In the genomic region with DNA sequence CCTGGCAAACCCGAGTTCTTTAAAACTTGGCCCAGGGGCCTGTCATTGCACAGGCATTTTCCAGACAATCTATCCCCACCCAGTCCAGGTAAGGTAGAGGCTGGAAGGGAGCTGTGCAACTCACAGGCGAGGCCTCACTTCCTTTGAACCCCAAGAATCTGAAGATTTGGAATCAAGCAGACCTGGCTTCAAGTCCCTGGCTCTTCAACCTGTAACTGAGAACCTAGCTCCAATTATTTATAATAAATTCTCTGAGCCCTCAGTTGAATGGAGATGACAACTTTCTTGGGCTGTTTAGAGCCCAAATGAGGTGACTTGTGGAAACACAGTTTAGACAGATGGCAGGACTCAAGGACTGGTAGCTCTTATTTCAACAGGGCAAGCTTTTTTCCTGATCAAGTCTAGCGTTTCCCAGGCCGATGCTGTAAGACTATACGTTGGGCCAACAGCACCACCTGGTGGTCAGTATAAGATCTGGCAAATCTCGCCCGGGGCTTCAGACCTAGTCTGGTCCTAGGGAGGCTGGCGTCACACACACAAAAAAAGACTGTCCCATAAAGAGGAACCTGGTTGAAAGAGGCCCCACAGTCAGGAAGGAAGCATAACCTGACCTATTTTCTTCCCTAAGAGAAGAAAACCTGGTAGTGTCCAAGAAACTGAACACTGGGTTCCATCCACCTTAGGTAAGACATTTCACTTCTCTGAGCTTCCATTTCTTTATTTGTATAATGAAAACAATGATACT, we compare ENCODE assay signal across 8 cellular contexts.
A peak's percentile ranks its signal among the peaks of the same experiment; 100 is the strongest.
DNase-seq lines count a peak whose midpoint lies in the region; ATAC-seq and TF ChIP-seq lines count a peak whose summit lies in the region.

No MANE protein-coding gene starts in this region.

- intact Hi-C loops in Right ventricle myocardium superior (cut with DNase I) = loop anchor here (5.0 to 10.0 kb wide), 3 partner anchors 123 to 871 kb away; partner anchors contain the start of gene NOG
- intact Hi-C loops in psoas muscle (cut with DNase I) = loop anchor here (1.0 to 5.0 kb wide), 5 partner anchors 62 to 868 kb away; partner anchors contain the start of gene NOG (in 1 of the 2)

- H3K4me3 ChIP-seq in psoas muscle = no peak overlapping the region

- peaks cover 0 to 13% of the 10 kb centered on the region in 2 donors for H3K36me3 Mint-ChIP-seq in activated naive CD4-positive, alpha-beta T cell treated with anti-CD3 and anti-CD28 coated beads, Interleukin-2, amount 50 U/mL, for 72 hours

- H3K9me3 ChIP-seq in psoas muscle = no peaks in the 10 kb centered on the region

- no peak overlapping the region for H3K27ac ChIP-seq in psoas muscle

- DNase-seq in NCI-H1105 (lab: John Stamatoyannopoulos, UW) = peak; percentile 47
- DNase-seq in SKM-1 (lab: John Stamatoyannopoulos, UW; ENCODE audit: unreplicated experiment) = peak; percentile 96
- DNase-seq in activated naive CD4-positive, alpha-beta T cell treated with anti-CD3 and anti-CD28 coated beads, Interleukin-2, amount 50 U/mL, for 72 hours (ENCODE audit: low spot score in 2 of 2) = peak; percentile 62 to 82
- DNase-seq in Right ventricle myocardium superior = peak; percentile 77
- peak; percentile 77 to 82 for DNase-seq in psoas muscle

- ATAC-seq in HG02678 (IDR thresholded peaks at IDR 0.05; ENCODE audit: unreplicated experiment) (peak; percentile 85), Right ventricle myocardium superior (ENCODE audit: poor library complexity) (peak; percentile 95), psoas muscle (peak; percentile 87 to 99 (median 90)), HG02571 (IDR thresholded peaks at IDR 0.05; ENCODE audit: unreplicated experiment) (no peak)
- peak; percentile 95 for ATAC-seq in activated naive CD4-positive, alpha-beta T cell treated with anti-CD3 and anti-CD28 coated beads, Interleukin-2, amount 50 U/mL, for 72 hours

- no peaks in the 10 kb centered on the region for H3K27me3 ChIP-seq in psoas muscle (ENCODE audit: insufficient read depth in 3 of 3, low read length in 2 of 3)

- no peak overlapping the region for H3K27ac Mint-ChIP-seq in activated naive CD4-positive, alpha-beta T cell treated with anti-CD3 and anti-CD28 coated beads, Interleukin-2, amount 50 U/mL, for 72 hours

- peak; percentile 80 for TF ChIP-seq CTCF in GM12874 (IDR thresholded peaks at IDR 0.05; ENCODE audit: insufficient read depth, low read depth, low read length)
- peak; percentile 85 for TF ChIP-seq CTCF in psoas muscle (IDR thresholded peaks at IDR 0.05)

- H3K9me3 Mint-ChIP-seq in activated naive CD4-positive, alpha-beta T cell treated with anti-CD3 and anti-CD28 coated beads, Interleukin-2, amount 50 U/mL, for 72 hours = peaks cover 0 to 4% of the 10 kb centered on the region in 2 donors

- no peaks in the 10 kb centered on the region for H3K36me3 ChIP-seq in psoas muscle (ENCODE audit: insufficient read depth in 1 of 2, low read depth in 1 of 2)

- 20 to 24% (median 22%) methylated on average over 8 of the region's 8 CpGs for WGBS in psoas muscle, 3 donors

- peaks cover 4% of the 10 kb centered on the region for H3K4me1 ChIP-seq in psoas muscle
